Comparison of ENCODE assay signal across 15 cellular contexts in genomic region chr3:107263269-107264021, GRCh38.
DNase-seq lines count a peak whose midpoint lies in the region; ATAC-seq, FAIRE-seq and TF ChIP-seq lines count a peak whose summit lies in the region.
"Had no signal": no experiment of that assay in that cellular context is flagged by ENCODE, and none has a peak within 500 bp of the region (broad histone marks: within the 10 kb centered on the region; RNA-seq: fewer than 3 reads in every experiment).

No MANE protein-coding gene starts in this region.

- FAIRE-seq in RCC 7860 (lab: Jason Lieb, UNC) (no peak), frontal cortex (lab: Jason Lieb, UNC) (no peak)

- no peak overlapping the region for H3K27ac Mint-ChIP-seq in activated CD4-positive, alpha-beta T cell treated with anti-CD3 and anti-CD28 coated beads, Interleukin-2, amount 10 ng/mL, durations not matched to agents 24 days and 14 days

- no peak overlapping the region for H3K27ac ChIP-seq in effector memory CD4-positive, alpha-beta T cell (ENCODE audit: insufficient read depth, low read length, poor library complexity, severe bottlenecking)
- H3K27ac ChIP-seq in mesodermal cell (ENCODE audit: low read depth, low read length, severe bottlenecking): peak overlapping the region; percentile 30
- H3K27ac ChIP-seq in thyroid gland: no peak overlapping the region
- H3K27ac ChIP-seq: neutrophil, RWPE1, transverse colon had no signal

- DNase-seq in activated CD4-positive, alpha-beta T cell treated with anti-CD3 and anti-CD28 coated beads, Interleukin-2, amount 10 ng/mL, durations not matched to agents 24 days and 14 days: no peak
- no peak for DNase-seq in activated CD4-positive, alpha-beta T cell treated with anti-CD3 and anti-CD28 coated beads for 4 hours
- DNase-seq in effector memory CD4-positive, alpha-beta T cell: no peak
- DNase-seq in thyroid gland (no peak), RCC 7860 (ENCODE audit: low spot score) (no peak), frontal cortex (ENCODE audit: low spot score in 2 of 2) (no peak)
- DNase-seq: 8988T; activated CD4-positive, CD25-positive, alpha-beta regulatory T cell; activated gamma-delta T cell; DND-41; transverse colon had no signal

- peaks cover 11% of the 10 kb centered on the region for H3K27me3 Mint-ChIP-seq in activated CD4-positive, alpha-beta T cell treated with anti-CD3 and anti-CD28 coated beads, Interleukin-2, amount 10 ng/mL, durations not matched to agents 24 days and 14 days

- H3K4me1 Mint-ChIP-seq in activated CD4-positive, alpha-beta T cell treated with anti-CD3 and anti-CD28 coated beads, Interleukin-2, amount 10 ng/mL, durations not matched to agents 24 days and 14 days: peaks cover 7% of the 10 kb centered on the region

- peak overlapping the region; percentile 8 for H3K4me3 Mint-ChIP-seq in activated CD4-positive, alpha-beta T cell treated with anti-CD3 and anti-CD28 coated beads, Interleukin-2, amount 10 ng/mL, durations not matched to agents 24 days and 14 days

- no peaks in the 10 kb centered on the region for H3K36me3 Mint-ChIP-seq in activated CD4-positive, alpha-beta T cell treated with anti-CD3 and anti-CD28 coated beads, Interleukin-2, amount 10 ng/mL, durations not matched to agents 24 days and 14 days (ENCODE audit: low read depth)

- intact Hi-C loops in activated CD4-positive, alpha-beta T cell treated with anti-CD3 and anti-CD28 coated beads, Interleukin-2, amount 10 ng/mL, durations not matched to agents 24 days and 14 days (cut with micrococcal nuclease): no loop called here
- intact Hi-C loops in thyroid gland (cut with DNase I): no loop called here

- H3K4me3 ChIP-seq in effector memory CD4-positive, alpha-beta T cell (ENCODE audit: insufficient read depth, low read depth, low read length, poor library complexity, severe bottlenecking): peak overlapping the region; percentile 1
- H3K4me3 ChIP-seq in mesodermal cell (ENCODE audit: extremely low read depth, insufficient read depth, low read length, poor library complexity, severe bottlenecking) (no peak overlapping the region), thyroid gland (replicated peaks in 1 of 3) (peak overlapping the region in 2 of 3 donors; percentile 2 to 12)
- H3K4me3 ChIP-seq: transverse colon had no signal

- H3K36me3 ChIP-seq in effector memory CD4-positive, alpha-beta T cell (ENCODE audit: control insufficient read depth, insufficient read depth, low read length): no peaks in the 10 kb centered on the region
- no peaks in the 10 kb centered on the region for H3K36me3 ChIP-seq in mesodermal cell (ENCODE audit: control insufficient read depth, insufficient read depth, low read length)
- H3K36me3 ChIP-seq in thyroid gland: no peaks in the 10 kb centered on the region
- H3K36me3 ChIP-seq: neutrophil, transverse colon had no signal

- no peak for ATAC-seq in GM21723 (IDR thresholded peaks at IDR 0.05; ENCODE audit: unreplicated experiment)

- H3K9me3 ChIP-seq in effector memory CD4-positive, alpha-beta T cell (ENCODE audit: control insufficient read depth, low read length): no peaks in the 10 kb centered on the region
- no peaks in the 10 kb centered on the region for H3K9me3 ChIP-seq in mesodermal cell (ENCODE audit: control insufficient read depth, low read length)
- no peaks in the 10 kb centered on the region for H3K9me3 ChIP-seq in thyroid gland
- H3K9me3 ChIP-seq: neutrophil, transverse colon had no signal

- no peak for TF ChIP-seq CTCF in thyroid gland (IDR thresholded peaks at IDR 0.05)

- no peaks in the 10 kb centered on the region for H3K4me1 ChIP-seq in effector memory CD4-positive, alpha-beta T cell (ENCODE audit: control insufficient read depth, insufficient read depth, low read length, poor library complexity, severe bottlenecking)
- peaks cover 30% of the 10 kb centered on the region for H3K4me1 ChIP-seq in mesodermal cell (ENCODE audit: control insufficient read depth, insufficient read depth, low read length, poor library complexity, severe bottlenecking)
- peaks cover 0 to 5% of the 10 kb centered on the region in 2 donors for H3K4me1 ChIP-seq in thyroid gland

- H3K27me3 ChIP-seq in effector memory CD4-positive, alpha-beta T cell (replicated peaks; ENCODE audit: control insufficient read depth, insufficient read depth, low read length, poor library complexity, severe bottlenecking): no peaks in the 10 kb centered on the region
- no peaks in the 10 kb centered on the region for H3K27me3 ChIP-seq in thyroid gland
- H3K27me3 ChIP-seq: neutrophil, transverse colon had no signal

- WGBS in mesodermal cell (ENCODE audit: insufficient coverage in 2 of 2), 2 experiments: 94 to 95% methylated on average over 6 to 8 of the region's 9 CpGs
- 55 to 59% methylated on average over 9 of the region's 9 CpGs for WGBS in thyroid gland, 2 donors

- TF ChIP-seq POLR2A in thyroid gland (IDR thresholded peaks at IDR 0.05): no peak

- no peaks in the 10 kb centered on the region for H3K9me3 Mint-ChIP-seq in activated CD4-positive, alpha-beta T cell treated with anti-CD3 and anti-CD28 coated beads, Interleukin-2, amount 10 ng/mL, durations not matched to agents 24 days and 14 days
